6 cellular contexts compared by ENCODE assay signal in the genomic region with DNA sequence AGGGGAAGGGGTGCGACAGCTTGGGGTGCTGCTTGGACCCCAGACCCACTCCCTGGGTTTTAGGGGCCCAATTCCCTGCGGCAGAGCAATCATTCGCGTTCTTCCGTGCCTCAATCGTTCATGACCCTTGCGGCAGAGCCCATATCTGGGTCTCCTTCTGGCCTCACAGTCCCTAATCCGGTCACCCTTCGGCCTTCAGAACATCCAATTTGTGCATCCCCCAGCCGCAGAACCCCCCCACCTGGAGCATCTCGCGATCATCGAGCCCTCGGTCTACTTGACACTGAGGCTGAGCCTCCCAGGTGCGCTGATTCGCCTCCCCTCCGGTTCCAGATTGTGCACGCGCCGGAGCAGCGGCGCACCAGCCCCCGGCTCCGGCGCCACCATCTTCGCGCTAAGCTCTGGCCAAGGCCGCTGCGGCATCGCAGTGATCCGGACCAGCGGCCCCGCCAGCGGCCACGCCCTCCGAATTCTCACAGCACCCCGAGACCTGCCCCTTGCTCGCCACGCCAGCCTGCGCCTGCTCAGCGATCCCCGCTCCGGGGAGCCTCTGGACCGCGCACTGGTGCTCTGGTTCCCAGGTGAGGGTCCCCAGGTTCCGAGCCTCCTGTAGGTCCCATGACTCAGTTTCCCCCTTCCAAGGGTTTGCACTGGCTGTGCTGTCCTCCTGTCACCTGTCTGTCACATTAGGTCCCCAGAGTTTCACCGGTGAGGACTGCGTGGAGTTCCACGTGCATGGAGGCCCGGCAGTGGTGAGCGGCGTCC. TPM values are rescaled to one million over a fixed set of nuclear protein-coding genes. Genes with fewer than 3 reads are reported as not detected.
DNase-seq lines count a peak whose midpoint lies in the region; ATAC-seq and TF ChIP-seq lines count a peak whose summit lies in the region.

No MANE protein-coding gene starts in this region.

- peak overlapping the region; percentile 58 to 91 (median 62) for H3K4me3 ChIP-seq in stomach

- peaks cover 27 to 66% (median 50%) of the 10 kb centered on the region in 4 donors for H3K4me1 ChIP-seq in stomach

- no peak for TF ChIP-seq EP300 in stomach (IDR thresholded peaks at IDR 0.05)

- no peaks in the 10 kb centered on the region for H3K27me3 ChIP-seq in stomach

- peak; percentile 2 for ATAC-seq in SK-N-SH treated with all-trans-retinoic acid at 6 μM for 48 hours
- no peak for ATAC-seq in GM19351 (IDR thresholded peaks at IDR 0.05; ENCODE audit: unreplicated experiment)

- peak overlapping the region; percentile 53 to 96 (median 91) for H3K27ac ChIP-seq in stomach

- H3K36me3 ChIP-seq in stomach = peaks cover 0 to 34% (median 21%) of the 10 kb centered on the region in 4 donors

- WGBS in stomach, 5 donors = 10 to 15% (median 10%) methylated on average over 36 to 52 of the region's 52 CpGs

- intact Hi-C loops in stomach (cut with DNase I; ENCODE audit: low total_unique reads) = no loop called here

- DNase-seq in GM20000 (ENCODE audit: low spot score) (peak; percentile 77), germinal center (ENCODE audit: low spot score) (peak; percentile 59), stomach (no peak), GDM1 (lab: John Stamatoyannopoulos, UW) (no peak)

- TF ChIP-seq CTCF in GM20000 (IDR thresholded peaks at IDR 0.05; ENCODE audit: extremely low read depth, missing control alignments) (no peak), stomach (IDR thresholded peaks at IDR 0.05) (no peak)

- no peaks in the 10 kb centered on the region for H3K9me3 ChIP-seq in stomach

- TF ChIP-seq POLR2A in stomach (IDR thresholded peaks at IDR 0.05) = no peak

TF ChIP-seq in SK-N-SH treated with all-trans-retinoic acid at 6 μM for 48 hours, 23 proteins besides CTCF, POLR2A, EP300 and RAD21:
- TF ChIP-seq ZC3H10 (CRISPR knock-in tag; IDR thresholded peaks at IDR 0.05) = no peak
- no peak for TF ChIP-seq ZNF565 (CRISPR knock-in tag; conservative IDR thresholded peaks at IDR 0.05; ENCODE audit: low read depth)
- TF ChIP-seq ARNTL (CRISPR knock-in tag; IDR thresholded peaks at IDR 0.05; ENCODE audit: borderline replicate concordance, low read depth) = no peak
- no peak for TF ChIP-seq ZFP30 (CRISPR knock-in tag; IDR thresholded peaks at IDR 0.05)
- TF ChIP-seq RARB (CRISPR knock-in tag; IDR thresholded peaks at IDR 0.05) = no peak
- TF ChIP-seq ZFP3 (CRISPR knock-in tag; IDR thresholded peaks at IDR 0.05) = no peak
- TF ChIP-seq, protein P1, sequence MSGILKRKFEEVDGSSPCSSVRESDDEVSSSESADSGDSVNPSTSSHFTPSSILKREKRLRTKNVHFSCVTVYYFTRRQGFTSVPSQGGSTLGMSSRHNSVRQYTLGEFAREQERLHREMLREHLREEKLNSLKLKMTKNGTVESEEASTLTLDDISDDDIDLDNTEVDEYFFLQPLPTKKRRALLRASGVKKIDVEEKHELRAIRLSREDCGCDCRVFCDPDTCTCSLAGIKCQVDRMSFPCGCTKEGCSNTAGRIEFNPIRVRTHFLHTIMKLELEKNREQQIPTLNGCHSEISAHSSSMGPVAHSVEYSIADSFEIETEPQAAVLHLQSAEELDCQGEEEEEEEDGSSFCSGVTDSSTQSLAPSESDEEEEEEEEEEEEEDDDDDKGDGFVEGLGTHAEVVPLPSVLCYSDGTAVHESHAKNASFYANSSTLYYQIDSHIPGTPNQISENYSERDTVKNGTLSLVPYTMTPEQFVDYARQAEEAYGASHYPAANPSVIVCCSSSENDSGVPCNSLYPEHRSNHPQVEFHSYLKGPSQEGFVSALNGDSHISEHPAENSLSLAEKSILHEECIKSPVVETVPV (CRISPR knock-in tag; IDR thresholded peaks at IDR 0.05) = no peak
- no peak for TF ChIP-seq ZNF70 (CRISPR knock-in tag; IDR thresholded peaks at IDR 0.05)
- no peak for TF ChIP-seq TCF4 (CRISPR knock-in tag; IDR thresholded peaks at IDR 0.05; ENCODE audit: borderline replicate concordance)
- no peak for TF ChIP-seq PPARA (CRISPR knock-in tag; IDR thresholded peaks at IDR 0.05; ENCODE audit: borderline replicate concordance)
- no peak for TF ChIP-seq TOX (CRISPR knock-in tag; IDR thresholded peaks at IDR 0.05; ENCODE audit: borderline replicate concordance)
- TF ChIP-seq SNAI2 (CRISPR knock-in tag; IDR thresholded peaks at IDR 0.05) = no peak
- TF ChIP-seq, protein P2, sequence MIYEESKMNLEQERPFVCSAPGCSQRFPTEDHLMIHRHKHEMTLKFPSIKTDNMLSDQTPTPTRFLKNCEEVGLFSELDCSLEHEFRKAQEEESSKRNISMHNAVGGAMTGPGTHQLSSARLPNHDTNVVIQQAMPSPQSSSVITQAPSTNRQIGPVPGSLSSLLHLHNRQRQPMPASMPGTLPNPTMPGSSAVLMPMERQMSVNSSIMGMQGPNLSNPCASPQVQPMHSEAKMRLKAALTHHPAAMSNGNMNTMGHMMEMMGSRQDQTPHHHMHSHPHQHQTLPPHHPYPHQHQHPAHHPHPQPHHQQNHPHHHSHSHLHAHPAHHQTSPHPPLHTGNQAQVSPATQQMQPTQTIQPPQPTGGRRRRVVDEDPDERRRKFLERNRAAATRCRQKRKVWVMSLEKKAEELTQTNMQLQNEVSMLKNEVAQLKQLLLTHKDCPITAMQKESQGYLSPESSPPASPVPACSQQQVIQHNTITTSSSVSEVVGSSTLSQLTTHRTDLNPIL (CRISPR knock-in tag; IDR thresholded peaks at IDR 0.05; ENCODE audit: low read depth) = no peak
- no peak for TF ChIP-seq TSHZ2 (CRISPR knock-in tag; IDR thresholded peaks at IDR 0.05)
- no peak for TF ChIP-seq GLIS3 (CRISPR knock-in tag; IDR thresholded peaks at IDR 0.05)
- no peak for TF ChIP-seq BACH2 (CRISPR knock-in tag; IDR thresholded peaks at IDR 0.05; ENCODE audit: borderline replicate concordance)
- TF ChIP-seq ISL1 (CRISPR knock-in tag; IDR thresholded peaks at IDR 0.05) = no peak
- TF ChIP-seq ESRRG (CRISPR knock-in tag; IDR thresholded peaks at IDR 0.05) = no peak
- no peak for TF ChIP-seq ZNF8 (CRISPR knock-in tag; IDR thresholded peaks at IDR 0.05)
TF ChIP-seq in SK-N-SH treated with all-trans-retinoic acid at 6 μM for 48 hours: peak in this region for 0.

RNA-seq across cellular contexts. Expression of gene GTPBP3, which starts 0.5 kb away (rescaled TPM):
- total RNA-seq in stomach = 10 to 100 TPM; 17.1 to 93.9 (median 68.7) TPM
- 10 to 100 TPM; 11.2 to 11.8 (median 11.4) TPM for polyA plus RNA-seq in stomach

RNA-seq across cellular contexts. Expression of gene ANO8, which starts 3.2 kb away (rescaled TPM):
- total RNA-seq in stomach = 10 to 100 TPM in 4 of 5 donors, 1 to 10 TPM in 1; 2.9 to 37.9 (median 23.0) TPM
- polyA plus RNA-seq in stomach = 1 to 10 TPM; 1.1 to 5.1 (median 3.6) TPM

RNA-seq across cellular contexts. Expression of gene DDA1, which starts 28.5 kb away (rescaled TPM):
- total RNA-seq in stomach = 10 to 100 TPM in 4 of 5 donors, 1 to 10 TPM in 1; 2.2 to 56.0 (median 21.4) TPM
- polyA plus RNA-seq in stomach = 10 to 100 TPM; 30.8 to 63.7 (median 48.1) TPM

RNA-seq across cellular contexts. Expression of gene MRPL34, which starts 32.2 kb away (rescaled TPM):
- 100 to 1,000 TPM in 3 of 5 donors, 10 to 100 TPM in 1, 1 to 10 TPM in 1; 6.6 to 167 (median 142) TPM for total RNA-seq in stomach
- 100 to 1,000 TPM; 161 to 200 (median 192) TPM for polyA plus RNA-seq in stomach

RNA-seq across cellular contexts. Expression of gene ABHD8, which starts 34.6 kb away (rescaled TPM):
- 10 to 100 TPM in 3 of 5 donors, 1 to 10 TPM in 2; 4.9 to 28.1 (median 15.2) TPM for total RNA-seq in stomach
- polyA plus RNA-seq in stomach = 10 to 100 TPM in 1 of 3 donors, 1 to 10 TPM in 2; 8.0 to 12.0 (median 9.8) TPM

Comparison
In these comparisons a context has a peak if more than half of its experiments do, and no peak if none do; other contexts are left out.
1. DNase-seq: peak in GM20000 (single experiment) and germinal center (single experiment); none in stomach (single experiment) and GDM1 (single experiment).